In genomic region chr13:25329706-25330105, GRCh38 we compare ENCODE assay signal across 1 cellular context.
TF ChIP-seq lines count a peak whose summit lies in the region.

No MANE protein-coding gene starts in this region.

TF ChIP-seq in IMR-90, 13 proteins besides CTCF, POLR2A, EP300 and RAD21:
- TF ChIP-seq SMC3 (IDR thresholded peaks at IDR 0.05; ENCODE audit: low read depth, low read length) (no peak), CEBPB (IDR thresholded peaks at IDR 0.05; ENCODE audit: low read depth, low read length) (peak; percentile 43; the same call in 1 of the 2 replicates)
